Comparison of ENCODE assay signal across 18 cellular contexts in the genomic region with DNA sequence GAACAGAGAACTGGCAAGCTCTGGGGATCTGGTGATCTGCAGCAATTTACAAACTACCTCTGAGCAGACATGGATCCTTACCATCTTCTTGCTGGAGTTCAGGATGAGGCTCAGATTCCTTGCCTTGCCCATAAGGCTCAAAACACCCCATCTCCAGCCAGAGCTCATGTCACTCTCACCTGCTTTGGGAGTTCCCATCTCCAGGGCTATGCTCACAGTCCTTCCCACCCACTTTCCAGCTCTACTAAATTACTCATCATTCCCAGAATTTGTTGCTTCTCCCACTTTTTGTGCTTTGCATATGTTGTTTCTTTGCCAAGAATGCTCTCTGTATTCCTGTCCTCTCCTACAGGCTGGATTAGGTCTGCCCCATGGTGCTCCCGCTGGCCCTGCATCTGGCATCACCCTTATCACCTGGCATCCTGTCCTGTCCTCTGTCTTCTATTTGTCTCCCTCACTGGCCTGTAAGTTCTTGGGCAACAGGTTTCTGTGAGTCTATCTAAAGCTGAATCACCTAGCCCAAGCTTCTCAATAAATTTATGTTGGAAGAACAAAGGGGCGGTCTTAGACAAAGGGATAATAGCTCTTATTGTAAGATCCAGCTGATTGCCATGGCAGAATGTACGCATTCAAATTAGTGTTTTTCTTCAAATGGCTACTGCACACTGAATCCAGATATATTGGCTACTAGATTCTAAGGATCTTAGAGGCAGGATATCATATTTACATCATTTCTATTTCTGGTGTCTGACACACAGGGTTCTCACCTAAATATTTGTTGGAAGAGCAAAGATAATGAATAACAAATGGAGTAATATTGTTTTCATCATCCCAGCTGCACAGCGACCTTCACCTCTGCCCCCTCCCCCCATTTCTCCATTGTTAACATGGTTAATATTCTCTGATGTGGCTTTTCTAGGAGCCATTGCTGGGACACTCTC.
DNase-seq lines count a peak whose midpoint lies in the region; ATAC-seq lines count a peak whose summit lies in the region.
"Had no signal": no experiment of that assay in that cellular context is flagged by ENCODE, and none has a peak within 500 bp of the region (broad histone marks: within the 10 kb centered on the region; RNA-seq: fewer than 3 reads in every experiment).

No MANE protein-coding gene starts in this region.

- intact Hi-C loops in left cardiac atrium (cut with DNase I): no loop called here
- intact Hi-C loops in Right ventricle myocardium inferior (cut with DNase I): no loop called here
- intact Hi-C loops in left ventricle myocardium superior (cut with micrococcal nuclease): no loop called here

- ATAC-seq in left cardiac atrium (peak; percentile 55 to 78), Right ventricle myocardium inferior (no peak), left ventricle myocardium superior (peak; percentile 61)
- ATAC-seq: T-helper 17 cell had no signal

- DNase-seq in NCI-H1105 treated with DMSO at 0.1 percent for 48 hours (lab: John Stamatoyannopoulos, UW): peak; percentile 42
- no peak for DNase-seq in NCI-H1105 (lab: John Stamatoyannopoulos, UW)
- no peak for DNase-seq in left cardiac atrium
- no peak for DNase-seq in Right ventricle myocardium inferior (ENCODE audit: missing footprints)
- DNase-seq in left ventricle myocardium superior: peak; percentile 29
- DNase-seq in superior temporal gyrus (ENCODE audit: extremely low spot score): peak; percentile 36
- DNase-seq in glomerular visceral epithelial cell (ENCODE audit: extremely low spot score): no peak
- DNase-seq in C1 segment of cervical spinal cord (lab: John Stamatoyannopoulos, UW): no peak
- DNase-seq: 8988T, H7, IMR-90, Kasumi-1, NCI-H1694, NCI-H2171, NCI-H446, Peyer's patch, SHP77 treated with DMSO at 0.1 percent for 48 hours, T-helper 17 cell had no signal

Comparison
In these comparisons a context has a peak if more than half of its experiments do, and no peak if none do; other contexts are left out.
1. DNase-seq: peak in NCI-H1105 treated with DMSO at 0.1 percent for 48 hours (single experiment), left ventricle myocardium superior (single experiment) and superior temporal gyrus (single experiment); none in NCI-H1105 (single experiment), left cardiac atrium (single experiment), Right ventricle myocardium inferior (single experiment), glomerular visceral epithelial cell (single experiment) and C1 segment of cervical spinal cord (0 of 14).